23 cellular contexts compared by ENCODE assay signal in genomic region chr14:75433631-75434556, GRCh38. TPM values are rescaled to one million over a fixed set of nuclear protein-coding genes. Genes with fewer than 3 reads are reported as not detected.
DNase-seq lines count a peak whose midpoint lies in the region; ATAC-seq and TF ChIP-seq lines count a peak whose summit lies in the region.
"Had no signal": no experiment of that assay in that cellular context is flagged by ENCODE, and none has a peak within 500 bp of the region (broad histone marks: within the 10 kb centered on the region; RNA-seq: fewer than 3 reads in every experiment).

No MANE protein-coding gene starts in this region.

- no peak overlapping the region for H3K27ac ChIP-seq in caudate nucleus (ENCODE audit: low read depth, low read length)
- H3K27ac ChIP-seq: coronary artery, foreskin keratinocyte had no signal

- H3K27me3 Mint-ChIP-seq in brain = peaks cover 18% of the 10 kb centered on the region
- H3K27me3 Mint-ChIP-seq in nephron (ENCODE audit: low read depth) = peaks cover 7% of the 10 kb centered on the region

- no peaks in the 10 kb centered on the region for H3K9me3 Mint-ChIP-seq in brain
- no peaks in the 10 kb centered on the region for H3K9me3 Mint-ChIP-seq in nephron
- H3K9me3 Mint-ChIP-seq: activated CD4-positive, alpha-beta memory T cell treated with anti-CD3 and anti-CD28 coated beads, Interleukin-2, amount 10 ng/mL, durations not matched to agents 7 days and 5 days; CD4-positive, alpha-beta T cell; nephron progenitor cell had no signal

- ATAC-seq in sciatic nerve (no peak), HG02588 (IDR thresholded peaks at IDR 0.05; ENCODE audit: unreplicated experiment) (no peak)
- ATAC-seq: foreskin keratinocyte had no signal

- TF ChIP-seq CTCF in AG09319 (IDR thresholded peaks at IDR 0.05; ENCODE audit: low read depth, low read length) = no peak
- no peak for TF ChIP-seq CTCF in brain (conservative IDR thresholded peaks at IDR 0.05)
- TF ChIP-seq CTCF in nephron (IDR thresholded peaks at IDR 0.05; ENCODE audit: unreplicated experiment in 3 of 3) = no peak

- no peak overlapping the region for H3K4me3 ChIP-seq in Jurkat, Clone E6-1 (ENCODE audit: low read length)
- H3K4me3 ChIP-seq: coronary artery, HAP-1 had no signal

- DNase-seq in AG09319 (ENCODE audit: extremely low read depth, low read depth) = peak; percentile 42
- DNase-seq in Jurkat, Clone E6-1 (ENCODE audit: low read depth, low spot score) = peak; percentile 41
- no peak for DNase-seq in HuH-7 (ENCODE audit: low spot score)
- no peak for DNase-seq in caudate nucleus (lab: John Stamatoyannopoulos, UW)
- no peak for DNase-seq in sciatic nerve (ENCODE audit: low spot score)
- DNase-seq: activated CD4-positive, alpha-beta memory T cell treated with anti-CD3 and anti-CD28 coated beads, Interleukin-2, amount 10 ng/mL, durations not matched to agents 7 days and 5 days; activated CD4-positive, CD25-positive, alpha-beta regulatory T cell; activated naive CD4-positive, alpha-beta T cell treated with anti-CD3 and anti-CD28 coated beads, Interleukin-2, amount 50 U/mL, for 16 hours; activated T-cell treated with anti-CD3 and anti-CD28 coated beads, Interleukin-2, amount 50 U/mL, for 48 hours; CD4-positive, alpha-beta T cell; DMS153; foreskin keratinocyte; IMR-90; NCI-H187; NCI-H226; nephron progenitor cell; stimulated activated CD4-positive, alpha-beta T cell treated with anti-CD3 and anti-CD28 coated beads, Interleukin-4, amount 100 ng/mL, for 24 hours had no signal

- H3K36me3 Mint-ChIP-seq in brain (peaks cover 36% of the 10 kb centered on the region), nephron (ENCODE audit: low read depth) (peaks cover 18% of the 10 kb centered on the region)

- H3K4me1 Mint-ChIP-seq in brain (peaks cover 62% of the 10 kb centered on the region), nephron (peaks cover 79% of the 10 kb centered on the region)

- peak overlapping the region in 3 of 5 experiments; percentile 9 to 69 (median 36) for H3K4me3 Mint-ChIP-seq in brain
- H3K4me3 Mint-ChIP-seq in nephron = peak overlapping the region in 2 of 3 experiments; percentile 38 to 44
- H3K4me3 Mint-ChIP-seq: activated CD4-positive, alpha-beta memory T cell treated with anti-CD3 and anti-CD28 coated beads, Interleukin-2, amount 10 ng/mL, durations not matched to agents 7 days and 5 days; CD4-positive, alpha-beta T cell; nephron progenitor cell had no signal

- H3K27ac Mint-ChIP-seq in brain (peak overlapping the region; percentile 50 to 95 (median 81)), nephron (peak overlapping the region; percentile 54 to 85 (median 73))
- H3K27ac Mint-ChIP-seq: activated CD4-positive, alpha-beta memory T cell treated with anti-CD3 and anti-CD28 coated beads, Interleukin-2, amount 10 ng/mL, durations not matched to agents 7 days and 5 days; CD4-positive, alpha-beta T cell; nephron progenitor cell; progenitor cell of endocrine pancreas had no signal

- intact Hi-C loops in sciatic nerve (cut with DNase I) = no loop called here

RNA-seq across cellular contexts. Expression of gene JDP2, which starts 6.1 kb away (rescaled TPM):
- polyA plus RNA-seq in Jurkat, Clone E6-1 (2012; ENCODE audit: insufficient read depth, insufficient read length) = 9.3 TPM
- 12.2 TPM for polyA plus RNA-seq in brain (ENCODE audit: insufficient read depth, low read depth, low replicate concordance)
- total RNA-seq in sciatic nerve = 59.7 TPM

Comparison
In these comparisons a context has a peak if more than half of its experiments do, and no peak if none do; other contexts are left out.
1. DNase-seq: peak in AG09319 (single experiment) and Jurkat, Clone E6-1 (single experiment); none in HuH-7 (single experiment), caudate nucleus (0 of 61) and sciatic nerve (single experiment).